In genomic region chr2:165067958-165068612, GRCh38 we compare ENCODE assay signal across 10 cellular contexts.
DNase-seq lines count a peak whose midpoint lies in the region; ATAC-seq, FAIRE-seq and TF ChIP-seq lines count a peak whose summit lies in the region.
"Had no signal": no experiment of that assay in that cellular context is flagged by ENCODE, and none has a peak within 500 bp of the region (broad histone marks: within the 10 kb centered on the region; RNA-seq: fewer than 3 reads in every experiment).

No MANE protein-coding gene starts in this region.

- H3K4me1 ChIP-seq in K562 (replicated peaks in 1 of 2; ENCODE audit: control insufficient read depth in 2 of 2, insufficient read depth in 2 of 2, low read length in 2 of 2), result no peaks in the 10 kb centered on the region

- peak; percentile 87 for DNase-seq in D341Med (ENCODE audit: low spot score)
- peak; percentile 87 for DNase-seq in NCI-H2029 (lab: John Stamatoyannopoulos, UW)
- peak in 1 of 4 experiments; percentile 26 for DNase-seq in K562 (ENCODE audit: extremely low read depth in 1 of 4, low spot score in 3 of 4)
- DNase-seq in iris pigment epithelial cell (ENCODE audit: low read depth), result peak; percentile 28
- no peak for DNase-seq in activated CD4-positive, alpha-beta memory T cell treated with anti-CD3 and anti-CD28 coated beads for 36 hours

- BruUV-seq in K562 (replicated peaks; lab: Mats Ljungman, UMichigan), result no TSS peak

- no peak overlapping the region for H3K27ac ChIP-seq in K562 (ENCODE audit: extremely low read depth, low read depth, low read length)
- H3K27ac ChIP-seq: thoracic aorta had no signal

- H3K9me3 Mint-ChIP-seq in activated CD4-positive, alpha-beta memory T cell treated with anti-CD3 and anti-CD28 coated beads for 36 hours, result no peaks in the 10 kb centered on the region

- no peak overlapping the region for H2AFZ ChIP-seq in K562 (ENCODE audit: low read depth, low read length)

- H3K9ac ChIP-seq in K562 (ENCODE audit: insufficient read depth in 1 of 2, low read depth in 2 of 2, low read length in 2 of 2), result no peak overlapping the region

- H3K4me2 ChIP-seq in K562 (ENCODE audit: insufficient read depth, low read length), result no peak overlapping the region

- no peak for FAIRE-seq in K562 (lab: Jason Lieb, UNC)

- POLR2A ChIA-PET in K562 (lab: Yijun Ruan, JAX), result no interaction called here
- POLR2A ChIA-PET in activated CD4-positive, alpha-beta memory T cell treated with anti-CD3 and anti-CD28 coated beads for 36 hours (lab: Charles Lee), result no interaction called here

- no peak for TF ChIP-seq RAD21 in K562 (CRISPR knock-in tag; conservative IDR thresholded peaks at IDR 0.05 in 1 of 2, IDR thresholded peaks at IDR 0.05 in 1 of 2)

- no peaks in the 10 kb centered on the region for H3K4me1 Mint-ChIP-seq in activated CD4-positive, alpha-beta memory T cell treated with anti-CD3 and anti-CD28 coated beads for 36 hours (ENCODE audit: low read depth)

- no peaks in the 10 kb centered on the region for H3K36me3 ChIP-seq in K562 (ENCODE audit: control insufficient read depth, insufficient read depth, low read length)
- H3K36me3 ChIP-seq: thoracic aorta had no signal

- no peaks in the 10 kb centered on the region for H4K20me1 ChIP-seq in K562 (replicated peaks; ENCODE audit: control insufficient read depth, insufficient read depth, low read length)

- H3K79me2 ChIP-seq in K562 (ENCODE audit: control insufficient read depth, insufficient read depth, low read length), result no peaks in the 10 kb centered on the region

- intact Hi-C loops in K562 (cut with micrococcal nuclease), result no loop called here
- intact Hi-C loops in activated CD4-positive, alpha-beta memory T cell treated with anti-CD3 and anti-CD28 coated beads for 36 hours (cut with micrococcal nuclease), result no loop called here

- TF ChIP-seq CTCF in K562 (IDR thresholded peaks at IDR 0.05 in 2 of 3, conservative IDR thresholded peaks at IDR 0.05 in 1 of 3; ENCODE audit: insufficient read depth in 2 of 3, low read depth in 1 of 3, low read length in 3 of 3), result no peak

- no peaks in the 10 kb centered on the region for H3K9me1 ChIP-seq in K562 (ENCODE audit: control insufficient read depth, insufficient read depth, low read length)

- no peak overlapping the region for H3K4me3 ChIP-seq in K562
- H3K4me3 ChIP-seq: thoracic aorta had no signal

- no peak for TF ChIP-seq EP300 in K562 (IDR thresholded peaks at IDR 0.05; ENCODE audit: low read length)

- ATAC-seq in K562, result no peak
- ATAC-seq in GM18520 (IDR thresholded peaks at IDR 0.05; ENCODE audit: unreplicated experiment), result no peak
- no peak for ATAC-seq in GM18498 (IDR thresholded peaks at IDR 0.05; ENCODE audit: unreplicated experiment)
- no peak for ATAC-seq in HG02642 (IDR thresholded peaks at IDR 0.05; ENCODE audit: poor library complexity, unreplicated experiment)

- no peaks in the 10 kb centered on the region for H3K27me3 ChIP-seq in K562 (ENCODE audit: control insufficient read depth in 2 of 2, insufficient read depth in 2 of 2, low read length in 2 of 2)

- H3K9me3 ChIP-seq in K562 (replicated peaks; ENCODE audit: control insufficient read depth, insufficient read depth, low read depth, low read length), result no peaks in the 10 kb centered on the region
- H3K9me3 ChIP-seq: thoracic aorta had no signal

- no peak overlapping the region for H3K4me3 Mint-ChIP-seq in activated CD4-positive, alpha-beta memory T cell treated with anti-CD3 and anti-CD28 coated beads for 36 hours
- H3K4me3 Mint-ChIP-seq: activated naive CD8-positive, alpha-beta T cell had no signal

- no peaks in the 10 kb centered on the region for H3K27me3 Mint-ChIP-seq in activated CD4-positive, alpha-beta memory T cell treated with anti-CD3 and anti-CD28 coated beads for 36 hours

- in situ Hi-C loops in K562 (cut with MboI), result no loop called here

- H3K27ac Mint-ChIP-seq in activated CD4-positive, alpha-beta memory T cell treated with anti-CD3 and anti-CD28 coated beads for 36 hours, result no peak overlapping the region
- H3K27ac Mint-ChIP-seq: activated naive CD8-positive, alpha-beta T cell had no signal

- CTCF ChIA-PET in K562 (lab: Yijun Ruan, JAX; ENCODE audit: low intra/inter-chr PET ratio), result no interaction called here
- CTCF ChIA-PET in activated CD4-positive, alpha-beta memory T cell treated with anti-CD3 and anti-CD28 coated beads for 36 hours (lab: Charles Lee), result no interaction called here

- TF ChIP-seq POLR2A in K562 (conservative IDR thresholded peaks at IDR 0.05), result no peak

- 2% methylated on average over 12 of the region's 12 CpGs for WGBS in K562 (ENCODE audit: insufficient coverage, low coverage, missing lambda C conversion rate)

- H3K36me3 Mint-ChIP-seq in activated CD4-positive, alpha-beta memory T cell treated with anti-CD3 and anti-CD28 coated beads for 36 hours, result no peaks in the 10 kb centered on the region
- H3K36me3 Mint-ChIP-seq: activated naive CD8-positive, alpha-beta T cell had no signal

TF ChIP-seq in K562, 482 proteins besides CTCF, POLR2A, EP300 and RAD21:
- TF ChIP-seq XRCC4 (IDR thresholded peaks at IDR 0.05; ENCODE audit: extremely low read depth, insufficient read depth, insufficient read length) (no peak), ZNF644 (tag; IDR thresholded peaks at IDR 0.05; ENCODE audit: low read depth) (no peak), MAX (CRISPR knock-in tag; IDR thresholded peaks at IDR 0.05) (no peak), ARNT (IDR thresholded peaks at IDR 0.05) (no peak), RFX1 (IDR thresholded peaks at IDR 0.05) (peak; percentile 65), HDAC1 (IDR thresholded peaks at IDR 0.05) (no peak)
